In the genomic region with DNA sequence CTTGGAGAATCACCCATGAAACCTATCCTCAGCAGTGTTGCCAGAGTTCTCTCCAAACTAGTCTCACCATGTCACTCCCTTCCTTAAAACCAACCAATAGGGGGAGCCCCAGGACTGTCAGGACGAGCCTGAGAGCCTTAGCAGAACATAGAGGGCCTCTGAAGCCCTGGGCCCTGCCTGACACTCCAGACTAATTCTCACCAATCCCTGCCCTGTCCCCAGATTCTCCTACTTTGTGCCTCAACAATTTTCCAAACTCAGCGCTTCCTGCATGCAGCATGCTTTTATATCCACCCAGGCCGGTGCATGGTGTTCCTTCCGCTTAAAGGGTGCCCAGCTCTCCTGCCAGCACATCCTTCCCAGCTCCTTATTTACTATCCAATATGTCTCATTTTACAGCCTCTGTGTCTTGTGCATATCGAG, we compare ENCODE assay signal across 9 cellular contexts. TPM values are rescaled to one million over a fixed set of nuclear protein-coding genes. Genes with fewer than 3 reads are reported as not detected.
A peak's percentile ranks its signal among the peaks of the same experiment; 100 is the strongest.
DNase-seq lines count a peak whose midpoint lies in the region; ATAC-seq and TF ChIP-seq lines count a peak whose summit lies in the region.
"Had no signal": no experiment of that assay in that cellular context is flagged by ENCODE, and none has a peak within 500 bp of the region (broad histone marks: within the 10 kb centered on the region; RNA-seq: fewer than 3 reads in every experiment).

No MANE protein-coding gene starts in this region.

- H3K4me3 ChIP-seq in heart left ventricle: no peak overlapping the region
- H3K4me3 ChIP-seq: vagina had no signal

- peak; percentile 74 for DNase-seq in activated CD4-positive, alpha-beta T cell treated with anti-CD3 and anti-CD28 coated beads, Interleukin-2, amount 10 ng/mL, durations not matched to agents 24 days and 14 days
- no peak for DNase-seq in activated CD4-positive, alpha-beta T cell treated with anti-CD3 and anti-CD28 coated beads for 4 hours
- DNase-seq in NCI-H2107 (lab: John Stamatoyannopoulos, UW) (peak; percentile 25), activated B cell treated with CpG ODN at 0.5 μM for 24 hours (no peak), heart left ventricle (peak in 3 of 5 donors; percentile 39 to 56 (median 44)), putamen (ENCODE audit: low spot score) (peak; percentile 71), GM19238 (ENCODE audit: insufficient read length, low spot score) (no peak)

- H3K27ac ChIP-seq in heart left ventricle: no peak overlapping the region
- H3K27ac ChIP-seq: vagina had no signal

- WGBS in heart left ventricle, 4 donors: 45 to 71% (median 64%) methylated on average over 5 of the region's 5 CpGs

- H3K9me3 Mint-ChIP-seq in activated CD4-positive, alpha-beta T cell treated with anti-CD3 and anti-CD28 coated beads, Interleukin-2, amount 10 ng/mL, durations not matched to agents 24 days and 14 days: no peaks in the 10 kb centered on the region
- H3K9me3 Mint-ChIP-seq in activated B cell treated with CpG ODN at 0.5 μM for 24 hours: no peaks in the 10 kb centered on the region

- POLR2A ChIA-PET in activated B cell treated with CpG ODN at 0.5 μM for 24 hours (lab: Charles Lee): no interaction called here

- peaks cover 6% of the 10 kb centered on the region for H3K27me3 Mint-ChIP-seq in activated CD4-positive, alpha-beta T cell treated with anti-CD3 and anti-CD28 coated beads, Interleukin-2, amount 10 ng/mL, durations not matched to agents 24 days and 14 days
- no peaks in the 10 kb centered on the region for H3K27me3 Mint-ChIP-seq in activated B cell treated with CpG ODN at 0.5 μM for 24 hours

- ATAC-seq in HG02798 (IDR thresholded peaks at IDR 0.05; ENCODE audit: poor library complexity, unreplicated experiment): peak; percentile 73
- ATAC-seq in activated B cell treated with CpG ODN at 0.5 μM for 24 hours (ENCODE audit: low read depth): peak; percentile 34
- peak; percentile 64 to 89 (median 87) for ATAC-seq in heart left ventricle

- no peak for TF ChIP-seq POLR2A in heart left ventricle (IDR thresholded peaks at IDR 0.05)

- no peak overlapping the region for H3K4me3 Mint-ChIP-seq in activated CD4-positive, alpha-beta T cell treated with anti-CD3 and anti-CD28 coated beads, Interleukin-2, amount 10 ng/mL, durations not matched to agents 24 days and 14 days
- H3K4me3 Mint-ChIP-seq in activated B cell treated with CpG ODN at 0.5 μM for 24 hours: no peak overlapping the region

- no peaks in the 10 kb centered on the region for H3K4me1 Mint-ChIP-seq in activated CD4-positive, alpha-beta T cell treated with anti-CD3 and anti-CD28 coated beads, Interleukin-2, amount 10 ng/mL, durations not matched to agents 24 days and 14 days
- H3K4me1 Mint-ChIP-seq in activated B cell treated with CpG ODN at 0.5 μM for 24 hours: peaks cover 4% of the 10 kb centered on the region

- TF ChIP-seq CTCF in activated B cell treated with CpG ODN at 0.5 μM for 24 hours (IDR thresholded peaks at IDR 0.05) (no peak), heart left ventricle (IDR thresholded peaks at IDR 0.05) (peak in 11 of 12 donors; percentile 41 to 64 (median 52))

- H3K4me1 ChIP-seq in heart left ventricle: peaks cover 0 to 16% (median 6%) of the 10 kb centered on the region in 12 donors
- H3K4me1 ChIP-seq: vagina had no signal

- H3K36me3 ChIP-seq in heart left ventricle: no peaks in the 10 kb centered on the region
- H3K36me3 ChIP-seq: vagina had no signal

- H3K9me3 ChIP-seq in heart left ventricle: no peaks in the 10 kb centered on the region
- H3K9me3 ChIP-seq: vagina had no signal

- intact Hi-C loops in activated CD4-positive, alpha-beta T cell treated with anti-CD3 and anti-CD28 coated beads, Interleukin-2, amount 10 ng/mL, durations not matched to agents 24 days and 14 days (cut with micrococcal nuclease): no loop called here
- intact Hi-C loops in activated B cell treated with CpG ODN at 0.5 μM for 24 hours (cut with micrococcal nuclease): no loop called here
- intact Hi-C loops in heart left ventricle (cut with DNase I): loop anchor here in 2 of 10 donors (5.0 to 10.0 kb wide), 3 partner anchors 55 to 317 kb away; no protein-coding TSS in a partner anchor

- CTCF ChIA-PET in activated B cell treated with CpG ODN at 0.5 μM for 24 hours (lab: Charles Lee): interaction anchor here (3.0 kb wide), 1 partner anchor 125 kb away, joined by 15 read pairs; no protein-coding TSS in a partner anchor

- no peaks in the 10 kb centered on the region for H3K27me3 ChIP-seq in heart left ventricle
- H3K27me3 ChIP-seq: vagina had no signal

- no peak overlapping the region for H3K27ac Mint-ChIP-seq in activated CD4-positive, alpha-beta T cell treated with anti-CD3 and anti-CD28 coated beads, Interleukin-2, amount 10 ng/mL, durations not matched to agents 24 days and 14 days
- H3K27ac Mint-ChIP-seq in activated B cell treated with CpG ODN at 0.5 μM for 24 hours: no peak overlapping the region

- no peaks in the 10 kb centered on the region for H3K36me3 Mint-ChIP-seq in activated CD4-positive, alpha-beta T cell treated with anti-CD3 and anti-CD28 coated beads, Interleukin-2, amount 10 ng/mL, durations not matched to agents 24 days and 14 days (ENCODE audit: low read depth)
- H3K36me3 Mint-ChIP-seq in activated B cell treated with CpG ODN at 0.5 μM for 24 hours (ENCODE audit: low read depth): no peaks in the 10 kb centered on the region

RNA-seq across cellular contexts. Expression of a gene that starts 42.7 kb away (rescaled TPM):
- total RNA-seq in activated CD4-positive, alpha-beta T cell treated with anti-CD3 and anti-CD28 coated beads, Interleukin-2, amount 10 ng/mL, durations not matched to agents 24 days and 14 days: not detected in 2 replicates
- total RNA-seq in activated B cell treated with CpG ODN at 0.5 μM for 24 hours: not detected in 2 replicates
- not detected for total RNA-seq in heart left ventricle
- polyA plus RNA-seq in heart left ventricle: not detected
- total RNA-seq: vagina had no signal

Comparison
In these comparisons a context has a peak if more than half of its experiments do, and no peak if none do; other contexts are left out.
1. DNase-seq: peak in activated CD4-positive, alpha-beta T cell treated with anti-CD3 and anti-CD28 coated beads, Interleukin-2, amount 10 ng/mL, durations not matched to agents 24 days and 14 days (single experiment), NCI-H2107 (single experiment), heart left ventricle (3 of 5) and putamen (single experiment); none in activated CD4-positive, alpha-beta T cell treated with anti-CD3 and anti-CD28 coated beads for 4 hours (0 of 2), activated B cell treated with CpG ODN at 0.5 μM for 24 hours (single experiment) and GM19238 (single experiment).
2. ATAC-seq: peak in every context shown above with its lines; median percentile 87 in heart left ventricle; 73 in HG02798; 34 in activated B cell treated with CpG ODN at 0.5 μM for 24 hours.